1 cellular context compared by ENCODE assay signal in the genomic region with DNA sequence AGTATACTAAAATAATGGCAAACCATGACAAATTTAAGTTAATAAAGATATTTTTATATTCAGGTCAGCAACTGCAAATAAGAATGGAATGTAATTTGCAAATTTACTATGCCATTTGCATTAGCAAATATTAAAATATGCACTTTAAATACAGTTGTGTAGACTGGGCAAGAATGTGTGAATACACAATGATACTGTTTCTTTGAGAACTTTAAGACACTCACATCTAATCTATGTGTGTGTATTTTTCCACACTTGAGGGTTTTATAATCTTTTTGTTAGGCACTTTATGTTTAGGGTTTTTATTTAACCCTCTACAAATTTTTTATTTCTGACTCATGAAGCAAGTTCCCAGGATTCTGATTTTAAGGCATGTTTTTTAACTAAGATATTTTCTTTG.
TF ChIP-seq lines count a peak whose summit lies in the region.

No MANE protein-coding gene starts in this region.

TF ChIP-seq in SK-N-SH treated with all-trans-retinoic acid at 6 μM for 48 hours, 23 proteins besides CTCF, POLR2A, EP300 and RAD21 (continued from another document):
- TF ChIP-seq, protein P1, sequence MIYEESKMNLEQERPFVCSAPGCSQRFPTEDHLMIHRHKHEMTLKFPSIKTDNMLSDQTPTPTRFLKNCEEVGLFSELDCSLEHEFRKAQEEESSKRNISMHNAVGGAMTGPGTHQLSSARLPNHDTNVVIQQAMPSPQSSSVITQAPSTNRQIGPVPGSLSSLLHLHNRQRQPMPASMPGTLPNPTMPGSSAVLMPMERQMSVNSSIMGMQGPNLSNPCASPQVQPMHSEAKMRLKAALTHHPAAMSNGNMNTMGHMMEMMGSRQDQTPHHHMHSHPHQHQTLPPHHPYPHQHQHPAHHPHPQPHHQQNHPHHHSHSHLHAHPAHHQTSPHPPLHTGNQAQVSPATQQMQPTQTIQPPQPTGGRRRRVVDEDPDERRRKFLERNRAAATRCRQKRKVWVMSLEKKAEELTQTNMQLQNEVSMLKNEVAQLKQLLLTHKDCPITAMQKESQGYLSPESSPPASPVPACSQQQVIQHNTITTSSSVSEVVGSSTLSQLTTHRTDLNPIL (CRISPR knock-in tag; IDR thresholded peaks at IDR 0.05; ENCODE audit: low read depth) = no peak
- TF ChIP-seq CSDC2 (CRISPR knock-in tag; IDR thresholded peaks at IDR 0.05) = no peak
- TF ChIP-seq, protein P2, sequence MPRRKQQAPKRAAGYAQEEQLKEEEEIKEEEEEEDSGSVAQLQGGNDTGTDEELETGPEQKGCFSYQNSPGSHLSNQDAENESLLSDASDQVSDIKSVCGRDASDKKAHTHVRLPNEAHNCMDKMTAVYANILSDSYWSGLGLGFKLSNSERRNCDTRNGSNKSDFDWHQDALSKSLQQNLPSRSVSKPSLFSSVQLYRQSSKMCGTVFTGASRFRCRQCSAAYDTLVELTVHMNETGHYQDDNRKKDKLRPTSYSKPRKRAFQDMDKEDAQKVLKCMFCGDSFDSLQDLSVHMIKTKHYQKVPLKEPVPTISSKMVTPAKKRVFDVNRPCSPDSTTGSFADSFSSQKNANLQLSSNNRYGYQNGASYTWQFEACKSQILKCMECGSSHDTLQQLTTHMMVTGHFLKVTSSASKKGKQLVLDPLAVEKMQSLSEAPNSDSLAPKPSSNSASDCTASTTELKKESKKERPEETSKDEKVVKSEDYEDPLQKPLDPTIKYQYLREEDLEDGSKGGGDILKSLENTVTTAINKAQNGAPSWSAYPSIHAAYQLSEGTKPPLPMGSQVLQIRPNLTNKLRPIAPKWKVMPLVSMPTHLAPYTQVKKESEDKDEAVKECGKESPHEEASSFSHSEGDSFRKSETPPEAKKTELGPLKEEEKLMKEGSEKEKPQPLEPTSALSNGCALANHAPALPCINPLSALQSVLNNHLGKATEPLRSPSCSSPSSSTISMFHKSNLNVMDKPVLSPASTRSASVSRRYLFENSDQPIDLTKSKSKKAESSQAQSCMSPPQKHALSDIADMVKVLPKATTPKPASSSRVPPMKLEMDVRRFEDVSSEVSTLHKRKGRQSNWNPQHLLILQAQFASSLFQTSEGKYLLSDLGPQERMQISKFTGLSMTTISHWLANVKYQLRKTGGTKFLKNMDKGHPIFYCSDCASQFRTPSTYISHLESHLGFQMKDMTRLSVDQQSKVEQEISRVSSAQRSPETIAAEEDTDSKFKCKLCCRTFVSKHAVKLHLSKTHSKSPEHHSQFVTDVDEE (CRISPR knock-in tag; IDR thresholded peaks at IDR 0.05) = no peak
TF ChIP-seq in SK-N-SH treated with all-trans-retinoic acid at 6 μM for 48 hours: peak in this region for 0.
